In the genomic region with DNA sequence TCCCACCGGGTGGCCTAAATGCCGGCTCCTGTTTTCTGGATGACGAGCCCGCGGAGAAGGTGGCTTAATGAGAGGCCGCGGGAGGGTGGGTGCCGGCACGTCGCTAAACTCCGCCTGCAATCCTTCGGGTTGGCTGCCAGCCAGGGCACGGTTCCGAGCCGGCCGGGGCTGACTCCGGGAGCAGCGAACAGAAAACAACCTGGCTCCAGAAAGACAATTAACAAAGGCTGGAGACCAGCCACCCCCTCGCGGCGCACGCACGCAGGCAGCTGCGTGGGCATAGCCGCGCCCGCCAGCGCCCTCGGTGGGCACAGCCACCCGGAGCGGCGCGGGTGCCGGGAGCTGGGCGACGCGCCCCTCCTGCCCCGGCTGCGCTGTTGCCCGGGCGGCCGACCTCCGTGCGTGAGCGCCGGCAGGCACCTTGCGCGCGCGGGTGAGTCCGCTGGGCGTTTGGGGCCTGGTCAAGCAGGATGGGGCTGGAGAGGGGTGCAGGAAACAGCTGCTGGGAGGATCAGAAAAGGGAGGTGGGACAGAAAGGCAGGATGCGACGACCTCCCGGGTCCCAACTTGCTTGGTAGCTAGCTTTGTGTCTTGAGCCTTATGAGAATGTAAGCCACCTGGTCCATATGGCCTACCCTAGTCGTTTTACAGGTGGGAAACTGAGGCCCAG, we compare ENCODE assay signal across 8 cellular contexts. TPM values are rescaled to one million over a fixed set of nuclear protein-coding genes. Genes with fewer than 3 reads are reported as not detected.
DNase-seq lines count a peak whose midpoint lies in the region; ATAC-seq and TF ChIP-seq lines count a peak whose summit lies in the region.

A gene with protein sequence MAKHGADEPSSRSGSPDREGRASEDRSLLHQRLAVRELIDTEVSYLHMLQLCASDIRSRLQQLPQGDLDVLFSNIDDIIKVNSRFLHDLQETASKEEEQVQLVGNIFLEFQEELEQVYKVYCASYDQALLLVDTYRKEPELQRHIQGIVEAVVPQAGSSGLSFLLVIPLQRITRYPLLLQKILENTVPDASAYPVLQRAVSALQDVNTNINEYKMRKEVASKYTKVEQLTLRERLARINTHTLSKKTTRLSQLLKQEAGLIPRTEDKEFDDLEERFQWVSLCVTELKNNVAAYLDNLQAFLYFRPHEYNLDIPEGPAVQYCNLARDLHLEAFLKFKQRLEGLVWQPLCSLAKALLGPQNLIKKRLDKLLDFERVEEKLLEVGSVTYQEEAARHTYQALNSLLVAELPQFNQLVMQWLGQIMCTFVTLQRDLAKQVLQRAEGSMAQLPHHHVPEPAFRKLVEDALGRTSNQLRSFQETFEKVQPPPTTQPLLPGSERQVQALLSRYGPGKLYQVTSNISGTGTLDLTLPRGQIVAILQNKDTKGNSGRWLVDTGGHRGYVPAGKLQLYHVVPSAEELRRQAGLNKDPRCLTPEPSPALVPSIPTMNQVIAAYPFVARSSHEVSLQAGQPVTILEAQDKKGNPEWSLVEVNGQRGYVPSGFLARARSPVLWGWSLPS (plus strand): TSS at position 307 of the 670 bp plus-strand sequence. CDS start 16,272 bp downstream, outside the sequence.

- peak in 1 of 4 donors; percentile 63 for TF ChIP-seq POLR2A in upper lobe of left lung (IDR thresholded peaks at IDR 0.05)

- no peak for DNase-seq in HFF-Myc (ENCODE audit: extremely low read depth, low read depth)
- peak; percentile 57 to 81 for DNase-seq in SHP77 (lab: John Stamatoyannopoulos, UW)
- DNase-seq in amygdala (lab: John Stamatoyannopoulos, UW) = peak; percentile 37 to 95 (median 81)
- DNase-seq in left ventricle myocardium superior = peak; percentile 96
- DNase-seq in pons (ENCODE audit: low spot score) = peak; percentile 80
- peak; percentile 78 to 95 for DNase-seq in upper lobe of left lung

- intact Hi-C loops in left ventricle myocardium superior (cut with micrococcal nuclease) = no loop called here

- WGBS in upper lobe of left lung, 2 donors = 2 to 3% methylated on average over 4 to 22 of the region's 56 CpGs

- peak within 1 kb of the TSS; percentile 94 for H2AFZ ChIP-seq in ACC112 (ENCODE audit: low read length, unreplicated experiment)

- H3K9me3 ChIP-seq in upper lobe of left lung = no peaks in the 10 kb centered on the region

- peak; percentile 87 for ATAC-seq in left ventricle myocardium superior
- ATAC-seq in upper lobe of left lung (ENCODE audit: low FRiP score in 2 of 2) = peak; percentile 71 to 88
- no peak for ATAC-seq in GM21717 (IDR thresholded peaks at IDR 0.05; ENCODE audit: unreplicated experiment)

- H3K27ac ChIP-seq in ACC112 (ENCODE audit: low read depth, low read length) = no peak within 1 kb of the TSS
- H3K27ac ChIP-seq in upper lobe of left lung = peak within 1 kb of the TSS; percentile 75 to 90 (median 76)

- no peak for TF ChIP-seq EP300 in upper lobe of left lung (IDR thresholded peaks at IDR 0.05)

- H3K36me3 ChIP-seq in ACC112 (ENCODE audit: insufficient read depth, low read length) (no peaks in the 10 kb centered on the region), upper lobe of left lung (no peaks in the 10 kb centered on the region)

- H3K4me3 ChIP-seq in ACC112 (ENCODE audit: low read depth, low read length) (peak within 1 kb of the TSS; percentile 85), HFF-Myc (replicated peaks; ENCODE audit: low read depth, low read length) (peak within 1 kb of the TSS; percentile 40), upper lobe of left lung (peak within 1 kb of the TSS; percentile 26 to 71 (median 61))

- TF ChIP-seq CTCF in HFF-Myc (IDR thresholded peaks at IDR 0.05; ENCODE audit: low read depth, low read length, missing control alignments) (no peak), upper lobe of left lung (IDR thresholded peaks at IDR 0.05) (no peak)

- H3K27me3 ChIP-seq in ACC112 (ENCODE audit: insufficient read depth, low read length) (no peaks in the 10 kb centered on the region), upper lobe of left lung (no peaks in the 10 kb centered on the region)

- no peaks in the 10 kb centered on the region for H3K79me2 ChIP-seq in ACC112 (ENCODE audit: control insufficient read depth, insufficient read depth, low read length, unreplicated experiment)

- peaks cover 10% of the 10 kb centered on the region for H3K4me1 ChIP-seq in ACC112 (ENCODE audit: control insufficient read depth, insufficient read depth, low read length, unreplicated experiment)
- peaks cover 22 to 34% (median 29%) of the 10 kb centered on the region in 4 donors for H3K4me1 ChIP-seq in upper lobe of left lung

RNA-seq across cellular contexts. Expression of the gene that starts here (rescaled TPM):
- 32.8 TPM for total RNA-seq in left ventricle myocardium superior
- total RNA-seq in upper lobe of left lung = 10 to 100 TPM in 3 of 6 donors, 1 to 10 TPM in 3; 4.3 to 13.6 (median 10.0) TPM
